Comparison of ENCODE assay signal across 1 cellular context in the genomic region with DNA sequence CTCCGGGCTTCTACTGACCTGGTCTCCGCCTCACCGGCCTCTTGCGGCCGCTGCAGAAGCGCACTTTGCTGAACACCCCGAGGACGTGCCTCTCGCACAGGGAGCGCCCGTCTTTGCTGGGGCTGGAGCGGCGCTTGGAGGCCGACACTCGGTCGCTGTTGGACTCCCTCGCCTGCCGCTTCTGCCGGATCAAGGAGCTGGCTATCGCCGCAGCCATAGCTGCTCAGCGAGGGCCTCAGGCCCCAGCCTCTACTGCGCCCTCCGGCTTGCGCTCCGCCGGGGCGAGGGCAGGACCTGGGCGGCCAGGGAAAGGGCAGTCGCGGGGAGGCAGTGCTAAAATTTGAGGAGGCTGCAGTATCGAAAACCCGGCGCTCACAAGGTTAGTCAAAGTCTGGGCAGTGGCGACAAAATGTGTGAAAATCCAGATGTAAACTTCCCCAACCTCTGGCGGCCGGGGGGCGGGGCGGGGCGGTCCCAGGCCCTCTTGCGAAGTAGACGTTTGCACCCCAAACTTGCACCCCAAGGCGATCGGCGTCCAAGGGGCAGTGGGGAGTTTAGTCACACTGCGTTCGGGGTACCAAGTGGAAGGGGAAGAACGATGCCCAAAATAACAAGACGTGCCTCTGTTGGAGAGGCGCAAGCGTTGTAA.
TF ChIP-seq lines count a peak whose summit lies in the region.

No MANE protein-coding gene starts in this region.

TF ChIP-seq in GM23338, 12 proteins besides CTCF, POLR2A, EP300 and RAD21 (continued from another document):
- TF ChIP-seq, protein P1, sequence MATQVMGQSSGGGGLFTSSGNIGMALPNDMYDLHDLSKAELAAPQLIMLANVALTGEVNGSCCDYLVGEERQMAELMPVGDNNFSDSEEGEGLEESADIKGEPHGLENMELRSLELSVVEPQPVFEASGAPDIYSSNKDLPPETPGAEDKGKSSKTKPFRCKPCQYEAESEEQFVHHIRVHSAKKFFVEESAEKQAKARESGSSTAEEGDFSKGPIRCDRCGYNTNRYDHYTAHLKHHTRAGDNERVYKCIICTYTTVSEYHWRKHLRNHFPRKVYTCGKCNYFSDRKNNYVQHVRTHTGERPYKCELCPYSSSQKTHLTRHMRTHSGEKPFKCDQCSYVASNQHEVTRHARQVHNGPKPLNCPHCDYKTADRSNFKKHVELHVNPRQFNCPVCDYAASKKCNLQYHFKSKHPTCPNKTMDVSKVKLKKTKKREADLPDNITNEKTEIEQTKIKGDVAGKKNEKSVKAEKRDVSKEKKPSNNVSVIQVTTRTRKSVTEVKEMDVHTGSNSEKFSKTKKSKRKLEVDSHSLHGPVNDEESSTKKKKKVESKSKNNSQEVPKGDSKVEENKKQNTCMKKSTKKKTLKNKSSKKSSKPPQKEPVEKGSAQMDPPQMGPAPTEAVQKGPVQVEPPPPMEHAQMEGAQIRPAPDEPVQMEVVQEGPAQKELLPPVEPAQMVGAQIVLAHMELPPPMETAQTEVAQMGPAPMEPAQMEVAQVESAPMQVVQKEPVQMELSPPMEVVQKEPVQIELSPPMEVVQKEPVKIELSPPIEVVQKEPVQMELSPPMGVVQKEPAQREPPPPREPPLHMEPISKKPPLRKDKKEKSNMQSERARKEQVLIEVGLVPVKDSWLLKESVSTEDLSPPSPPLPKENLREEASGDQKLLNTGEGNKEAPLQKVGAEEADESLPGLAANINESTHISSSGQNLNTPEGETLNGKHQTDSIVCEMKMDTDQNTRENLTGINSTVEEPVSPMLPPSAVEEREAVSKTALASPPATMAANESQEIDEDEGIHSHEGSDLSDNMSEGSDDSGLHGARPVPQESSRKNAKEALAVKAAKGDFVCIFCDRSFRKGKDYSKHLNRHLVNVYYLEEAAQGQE (IDR thresholded peaks at IDR 0.05; ENCODE audit: unreplicated experiment), result no peak
- no peak for TF ChIP-seq ZNF114 (CRISPR knock-in tag; IDR thresholded peaks at IDR 0.05)
TF ChIP-seq in GM23338: peak in this region for 0.
